In the genomic region with DNA sequence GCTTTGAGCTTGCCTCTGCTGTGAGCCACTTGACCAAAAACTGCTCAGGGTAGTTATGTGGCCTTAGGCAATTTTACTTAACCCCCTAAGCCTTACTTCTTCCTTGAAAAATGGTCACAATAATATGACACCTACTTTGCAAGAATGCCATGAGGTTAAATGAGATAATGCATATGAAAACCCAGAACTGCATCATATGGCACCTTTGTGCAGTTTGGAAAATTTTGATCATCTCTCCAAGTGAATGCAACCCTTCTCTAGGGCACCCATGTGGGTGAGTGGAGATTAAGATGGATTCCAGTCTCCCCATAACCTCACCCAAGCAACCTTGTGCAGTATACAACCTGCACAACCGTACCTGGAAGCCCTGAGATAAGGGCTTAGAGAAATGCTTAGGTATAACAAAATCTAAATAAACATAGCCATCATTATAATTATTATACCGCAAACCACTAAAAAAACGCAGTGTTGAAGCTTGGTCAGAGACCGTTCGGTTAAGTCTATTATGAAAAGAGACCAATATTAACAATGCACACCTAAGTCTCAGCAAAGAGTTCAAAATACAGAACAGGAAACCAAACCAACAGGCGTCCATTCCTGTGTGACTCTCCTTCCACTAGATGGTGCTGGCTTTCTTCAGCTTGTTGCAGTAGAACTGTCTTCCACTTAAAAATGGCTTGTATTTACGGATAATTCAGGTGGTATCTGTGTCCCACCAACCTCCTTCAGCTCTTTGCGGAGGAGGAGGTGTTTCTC, we compare ENCODE assay signal across 9 cellular contexts. TPM values are rescaled to one million over a fixed set of nuclear protein-coding genes. Genes with fewer than 3 reads are reported as not detected.
A peak's percentile ranks its signal among the peaks of the same experiment; 100 is the strongest.
DNase-seq lines count a peak whose midpoint lies in the region; ATAC-seq and TF ChIP-seq lines count a peak whose summit lies in the region.
"Had no signal": no experiment of that assay in that cellular context is flagged by ENCODE, and none has a peak within 500 bp of the region (broad histone marks: within the 10 kb centered on the region; RNA-seq: fewer than 3 reads in every experiment).

No MANE protein-coding gene starts in this region.

- DNase-seq in GM10248 (ENCODE audit: extremely low spot score) (no peak), NCI-H1417 treated with DMSO at 0.1 percent for 48 hours (lab: John Stamatoyannopoulos, UW) (peak; percentile 62), WERI-Rb-1 (peak; percentile 24), left ventricle myocardium superior (no peak)
- no peak for DNase-seq in stimulated activated effector memory CD8-positive, alpha-beta T cell treated with anti-CD3 and anti-CD28 coated beads, Interleukin-12 subunit alpha, Interleukin-12 subunit beta, amount 100 ng/mL, for 72 hours (ENCODE audit: low spot score in 2 of 2)
- no peak for DNase-seq in T-helper 2 cell treated with Interferon-gamma antibody and Interleukin-4, amounts not matched to agents 5 μg/mL and 100 μg/mL, for 36 hours (ENCODE audit: low spot score)

- CTCF ChIA-PET in GM10248 (lab: Yijun Ruan, JAX) = interaction anchor here (1.3 to 1.6 kb wide), 3 partner anchors 41 to 86 kb away, joined by 3 to 4 read pairs (median 3); no protein-coding TSS in a partner anchor
- CTCF ChIA-PET in HEK293 (lab: Yijun Ruan, JAX) = interaction anchor here (0.5 to 2.8 kb wide), 19 partner anchors 10 to 437 kb away, joined by 3 to 18 read pairs (median 3); a partner anchor contains a TSS

- H3K36me3 Mint-ChIP-seq in stimulated activated effector memory CD8-positive, alpha-beta T cell treated with anti-CD3 and anti-CD28 coated beads, Interleukin-12 subunit alpha, Interleukin-12 subunit beta, amount 100 ng/mL, for 72 hours = no peaks in the 10 kb centered on the region
- H3K36me3 Mint-ChIP-seq in T-helper 2 cell treated with Interferon-gamma antibody and Interleukin-4, amounts not matched to agents 5 μg/mL and 100 μg/mL, for 36 hours (ENCODE audit: low read depth) = no peaks in the 10 kb centered on the region

- no peaks in the 10 kb centered on the region for H3K4me1 ChIP-seq in HEK293 (ENCODE audit: control insufficient read depth, insufficient read depth, low read length)

- no peak overlapping the region for H3K4me3 ChIP-seq in HEK293 (ENCODE audit: low read depth, low read length)
- H3K4me3 ChIP-seq in WERI-Rb-1 (ENCODE audit: low read depth, low read length) = no peak overlapping the region

- H3K9me3 ChIP-seq in HEK293 (ENCODE audit: control insufficient read depth, insufficient read depth, low read depth, low read length) = no peaks in the 10 kb centered on the region
- H3K9me3 ChIP-seq in WERI-Rb-1 (ENCODE audit: severe bottlenecking) = no peaks in the 10 kb centered on the region

- H3K36me3 ChIP-seq in HEK293 (ENCODE audit: control insufficient read depth in 2 of 2, insufficient read depth in 1 of 2, low read length in 2 of 2) = no peaks in the 10 kb centered on the region
- H3K36me3 ChIP-seq in WERI-Rb-1 = no peaks in the 10 kb centered on the region

- no peaks in the 10 kb centered on the region for H3K4me1 Mint-ChIP-seq in stimulated activated effector memory CD8-positive, alpha-beta T cell treated with anti-CD3 and anti-CD28 coated beads, Interleukin-12 subunit alpha, Interleukin-12 subunit beta, amount 100 ng/mL, for 72 hours
- no peaks in the 10 kb centered on the region for H3K4me1 Mint-ChIP-seq in T-helper 2 cell treated with Interferon-gamma antibody and Interleukin-4, amounts not matched to agents 5 μg/mL and 100 μg/mL, for 36 hours (ENCODE audit: low read depth)

- H3K27me3 ChIP-seq in WERI-Rb-1 (ENCODE audit: insufficient read depth, low read depth, severe bottlenecking) = no peaks in the 10 kb centered on the region

- intact Hi-C loops in left ventricle myocardium superior (cut with micrococcal nuclease) = no loop called here

- H3K27ac ChIP-seq in 22Rv1 (no peak overlapping the region), HEK293 (ENCODE audit: extremely low read depth, low read depth, low read length) (no peak overlapping the region), WERI-Rb-1 (no peak overlapping the region)

- H3K9me3 Mint-ChIP-seq in stimulated activated effector memory CD8-positive, alpha-beta T cell treated with anti-CD3 and anti-CD28 coated beads, Interleukin-12 subunit alpha, Interleukin-12 subunit beta, amount 100 ng/mL, for 72 hours = no peaks in the 10 kb centered on the region
- no peaks in the 10 kb centered on the region for H3K9me3 Mint-ChIP-seq in T-helper 2 cell treated with Interferon-gamma antibody and Interleukin-4, amounts not matched to agents 5 μg/mL and 100 μg/mL, for 36 hours
- H3K9me3 Mint-ChIP-seq: dendritic cell treated with granulocyte-macrophage colony-stimulating factor and Interleukin-4, amounts not matched to agents 40 ng/mL and 50 ng/mL, for 4 days had no signal

- TF ChIP-seq CTCF in 22Rv1 (IDR thresholded peaks at IDR 0.05) = peak; percentile 99
- peak; percentile 42 for TF ChIP-seq CTCF in GM10248 (IDR thresholded peaks at IDR 0.05; ENCODE audit: control extremely low read depth, extremely low read depth, low read depth, missing control alignments)
- TF ChIP-seq CTCF in HEK293 (tag by site-specific recombination; IDR thresholded peaks at IDR 0.05) = peak; percentile 77
- peak; percentile 82 for TF ChIP-seq CTCF in WERI-Rb-1 (IDR thresholded peaks at IDR 0.05; ENCODE audit: low read depth, low read length)

- H3K4me3 Mint-ChIP-seq in stimulated activated effector memory CD8-positive, alpha-beta T cell treated with anti-CD3 and anti-CD28 coated beads, Interleukin-12 subunit alpha, Interleukin-12 subunit beta, amount 100 ng/mL, for 72 hours = no peak overlapping the region
- no peak overlapping the region for H3K4me3 Mint-ChIP-seq in T-helper 2 cell treated with Interferon-gamma antibody and Interleukin-4, amounts not matched to agents 5 μg/mL and 100 μg/mL, for 36 hours
- H3K4me3 Mint-ChIP-seq: dendritic cell treated with granulocyte-macrophage colony-stimulating factor and Interleukin-4, amounts not matched to agents 40 ng/mL and 50 ng/mL, for 4 days had no signal

- ATAC-seq in left ventricle myocardium superior = peak; percentile 80
- peak; percentile 46 for ATAC-seq in stimulated activated effector memory CD8-positive, alpha-beta T cell treated with anti-CD3 and anti-CD28 coated beads, Interleukin-12 subunit alpha, Interleukin-12 subunit beta, amount 100 ng/mL, for 72 hours

- no peak overlapping the region for H3K27ac Mint-ChIP-seq in stimulated activated effector memory CD8-positive, alpha-beta T cell treated with anti-CD3 and anti-CD28 coated beads, Interleukin-12 subunit alpha, Interleukin-12 subunit beta, amount 100 ng/mL, for 72 hours
- H3K27ac Mint-ChIP-seq in T-helper 2 cell treated with Interferon-gamma antibody and Interleukin-4, amounts not matched to agents 5 μg/mL and 100 μg/mL, for 36 hours = no peak overlapping the region
- H3K27ac Mint-ChIP-seq: dendritic cell treated with granulocyte-macrophage colony-stimulating factor and Interleukin-4, amounts not matched to agents 40 ng/mL and 50 ng/mL, for 4 days had no signal

- POLR2A ChIA-PET in GM10248 (lab: Yijun Ruan, JAX) (no interaction called here), HEK293 (lab: Yijun Ruan, JAX) (no interaction called here)

- H3K27me3 Mint-ChIP-seq in T-helper 2 cell treated with Interferon-gamma antibody and Interleukin-4, amounts not matched to agents 5 μg/mL and 100 μg/mL, for 36 hours (ENCODE audit: low read depth) = peaks cover 13% of the 10 kb centered on the region

TF ChIP-seq in HEK293, 187 proteins besides CTCF, POLR2A, EP300 and RAD21 (continues in another document):
- no peak for TF ChIP-seq YY2 (tag by site-specific recombination; IDR thresholded peaks at IDR 0.05)
- no peak for TF ChIP-seq SALL2 (tag by site-specific recombination; IDR thresholded peaks at IDR 0.05; ENCODE audit: borderline replicate concordance)
- TF ChIP-seq BCL11B (tag by site-specific recombination; IDR thresholded peaks at IDR 0.05; ENCODE audit: low read depth) = no peak
- TF ChIP-seq ZFP41 (tag by site-specific recombination; IDR thresholded peaks at IDR 0.05; ENCODE audit: borderline replicate concordance) = no peak
- TF ChIP-seq ZNF837 (tag by site-specific recombination; IDR thresholded peaks at IDR 0.05) = no peak
- TF ChIP-seq ZNF138 (tag by site-specific recombination; IDR thresholded peaks at IDR 0.05; ENCODE audit: borderline replicate concordance) = no peak
- TF ChIP-seq ZNF530 (tag by site-specific recombination; IDR thresholded peaks at IDR 0.05; ENCODE audit: low read depth) = no peak
- TF ChIP-seq ZNF768 (tag by site-specific recombination; IDR thresholded peaks at IDR 0.05) = no peak
- TF ChIP-seq HOXC10 (CRISPR knock-in tag; IDR thresholded peaks at IDR 0.05) = no peak
- TF ChIP-seq KLF7 (tag by site-specific recombination; IDR thresholded peaks at IDR 0.05; ENCODE audit: borderline replicate concordance) = no peak
- TF ChIP-seq ZNF558 (tag by site-specific recombination; IDR thresholded peaks at IDR 0.05) = no peak
- TF ChIP-seq BCL11A (tag by site-specific recombination; IDR thresholded peaks at IDR 0.05; ENCODE audit: low read depth) = no peak
- no peak for TF ChIP-seq ZNF830 (tag by site-specific recombination; IDR thresholded peaks at IDR 0.05; ENCODE audit: low read depth)
- peak; percentile 86 for TF ChIP-seq SCRT1 (tag by site-specific recombination; IDR thresholded peaks at IDR 0.05; ENCODE audit: borderline replicate concordance)
- no peak for TF ChIP-seq TRIM28 (IDR thresholded peaks at IDR 0.05; ENCODE audit: borderline replicate concordance, low read length)

RNA-seq across cellular contexts. Expression of a gene that starts 21.0 kb away (rescaled TPM):
- 96.2 TPM for total RNA-seq in left ventricle myocardium superior

RNA-seq across cellular contexts. Expression of a gene that starts 23.0 kb away (rescaled TPM):
- 389 TPM for total RNA-seq in left ventricle myocardium superior

RNA-seq across cellular contexts. Expression of a gene that starts 46.2 kb away (rescaled TPM):
- total RNA-seq in left ventricle myocardium superior = 0.32 TPM

Comparison
In these comparisons a context has a peak if more than half of its experiments do, and no peak if none do; other contexts are left out.
1. CTCF ChIP-seq: peak in every context shown above with its lines; median percentile 99 in 22Rv1; 82 in WERI-Rb-1; 77 in HEK293; 42 in GM10248.
2. DNase-seq: peak in NCI-H1417 treated with DMSO at 0.1 percent for 48 hours (single experiment) and WERI-Rb-1 (single experiment); none in GM10248 (single experiment), left ventricle myocardium superior (single experiment), stimulated activated effector memory CD8-positive, alpha-beta T cell treated with anti-CD3 and anti-CD28 coated beads, Interleukin-12 subunit alpha, Interleukin-12 subunit beta, amount 100 ng/mL, for 72 hours (0 of 2) and T-helper 2 cell treated with Interferon-gamma antibody and Interleukin-4, amounts not matched to agents 5 μg/mL and 100 μg/mL, for 36 hours (single experiment).